ENCODE assay signal across 1 cellular context in the genomic region with DNA sequence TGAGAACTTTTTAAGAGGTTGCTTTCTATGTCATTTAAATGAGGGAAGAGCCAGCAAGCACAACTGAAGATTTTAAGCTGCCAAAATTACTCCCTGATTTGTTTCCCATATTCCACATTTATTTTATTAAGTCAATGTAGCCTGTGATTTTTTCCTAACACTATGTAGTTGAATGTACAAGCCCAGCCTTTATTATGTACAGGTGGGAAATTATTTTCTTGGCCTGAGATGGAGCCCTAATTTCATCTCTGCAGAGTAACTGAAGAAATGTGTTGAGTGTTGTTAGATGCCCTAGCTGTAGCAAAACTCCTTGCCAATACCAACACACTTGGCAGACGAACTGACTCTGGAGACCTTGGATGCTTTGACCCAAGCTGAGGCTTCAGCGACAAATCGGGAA.
TF ChIP-seq lines count a peak whose summit lies in the region.

No MANE protein-coding gene starts in this region.

TF ChIP-seq in GM23338, 12 proteins besides CTCF, POLR2A, EP300 and RAD21:
- TF ChIP-seq, protein P1, sequence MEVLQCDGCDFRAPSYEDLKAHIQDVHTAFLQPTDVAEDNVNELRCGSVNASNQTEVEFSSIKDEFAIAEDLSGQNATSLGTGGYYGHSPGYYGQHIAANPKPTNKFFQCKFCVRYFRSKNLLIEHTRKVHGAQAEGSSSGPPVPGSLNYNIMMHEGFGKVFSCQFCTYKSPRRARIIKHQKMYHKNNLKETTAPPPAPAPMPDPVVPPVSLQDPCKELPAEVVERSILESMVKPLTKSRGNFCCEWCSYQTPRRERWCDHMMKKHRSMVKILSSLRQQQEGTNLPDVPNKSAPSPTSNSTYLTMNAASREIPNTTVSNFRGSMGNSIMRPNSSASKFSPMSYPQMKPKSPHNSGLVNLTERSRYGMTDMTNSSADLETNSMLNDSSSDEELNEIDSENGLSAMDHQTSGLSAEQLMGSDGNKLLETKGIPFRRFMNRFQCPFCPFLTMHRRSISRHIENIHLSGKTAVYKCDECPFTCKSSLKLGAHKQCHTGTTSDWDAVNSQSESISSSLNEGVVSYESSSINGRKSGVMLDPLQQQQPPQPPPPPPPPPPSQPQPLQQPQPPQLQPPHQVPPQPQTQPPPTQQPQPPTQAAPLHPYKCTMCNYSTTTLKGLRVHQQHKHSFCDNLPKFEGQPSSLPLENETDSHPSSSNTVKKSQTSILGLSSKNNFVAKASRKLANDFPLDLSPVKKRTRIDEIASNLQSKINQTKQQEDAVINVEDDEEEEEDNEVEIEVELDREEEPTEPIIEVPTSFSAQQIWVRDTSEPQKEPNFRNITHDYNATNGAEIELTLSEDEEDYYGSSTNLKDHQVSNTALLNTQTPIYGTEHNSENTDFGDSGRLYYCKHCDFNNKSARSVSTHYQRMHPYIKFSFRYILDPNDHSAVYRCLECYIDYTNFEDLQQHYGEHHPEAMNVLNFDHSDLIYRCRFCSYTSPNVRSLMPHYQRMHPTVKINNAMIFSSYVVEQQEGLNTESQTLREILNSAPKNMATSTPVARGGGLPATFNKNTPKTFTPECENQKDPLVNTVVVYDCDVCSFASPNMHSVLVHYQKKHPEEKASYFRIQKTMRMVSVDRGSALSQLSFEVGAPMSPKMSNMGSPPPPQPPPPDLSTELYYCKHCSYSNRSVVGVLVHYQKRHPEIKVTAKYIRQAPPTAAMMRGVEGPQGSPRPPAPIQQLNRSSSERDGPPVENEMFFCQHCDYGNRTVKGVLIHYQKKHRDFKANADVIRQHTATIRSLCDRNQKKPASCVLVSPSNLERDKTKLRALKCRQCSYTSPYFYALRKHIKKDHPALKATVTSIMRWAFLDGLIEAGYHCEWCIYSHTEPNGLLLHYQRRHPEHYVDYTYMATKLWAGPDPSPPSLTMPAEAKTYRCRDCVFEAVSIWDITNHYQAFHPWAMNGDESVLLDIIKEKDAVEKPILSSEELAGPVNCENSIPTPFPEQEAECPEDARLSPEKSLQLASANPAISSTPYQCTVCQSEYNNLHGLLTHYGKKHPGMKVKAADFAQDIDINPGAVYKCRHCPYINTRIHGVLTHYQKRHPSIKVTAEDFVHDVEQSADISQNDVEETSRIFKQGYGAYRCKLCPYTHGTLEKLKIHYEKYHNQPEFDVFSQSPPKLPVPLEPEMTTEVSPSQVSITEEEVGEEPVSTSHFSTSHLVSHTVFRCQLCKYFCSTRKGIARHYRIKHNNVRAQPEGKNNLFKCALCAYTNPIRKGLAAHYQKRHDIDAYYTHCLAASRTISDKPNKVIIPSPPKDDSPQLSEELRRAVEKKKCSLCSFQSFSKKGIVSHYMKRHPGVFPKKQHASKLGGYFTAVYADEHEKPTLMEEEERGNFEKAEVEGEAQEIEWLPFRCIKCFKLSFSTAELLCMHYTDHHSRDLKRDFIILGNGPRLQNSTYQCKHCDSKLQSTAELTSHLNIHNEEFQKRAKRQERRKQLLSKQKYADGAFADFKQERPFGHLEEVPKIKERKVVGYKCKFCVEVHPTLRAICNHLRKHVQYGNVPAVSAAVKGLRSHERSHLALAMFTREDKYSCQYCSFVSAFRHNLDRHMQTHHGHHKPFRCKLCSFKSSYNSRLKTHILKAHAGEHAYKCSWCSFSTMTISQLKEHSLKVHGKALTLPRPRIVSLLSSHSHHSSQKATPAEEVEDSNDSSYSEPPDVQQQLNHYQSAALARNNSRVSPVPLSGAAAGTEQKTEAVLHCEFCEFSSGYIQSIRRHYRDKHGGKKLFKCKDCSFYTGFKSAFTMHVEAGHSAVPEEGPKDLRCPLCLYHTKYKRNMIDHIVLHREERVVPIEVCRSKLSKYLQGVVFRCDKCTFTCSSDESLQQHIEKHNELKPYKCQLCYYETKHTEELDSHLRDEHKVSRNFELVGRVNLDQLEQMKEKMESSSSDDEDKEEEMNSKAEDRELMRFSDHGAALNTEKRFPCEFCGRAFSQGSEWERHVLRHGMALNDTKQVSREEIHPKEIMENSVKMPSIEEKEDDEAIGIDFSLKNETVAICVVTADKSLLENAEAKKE (CRISPR knock-in tag; IDR thresholded peaks at IDR 0.05) = no peak
